13 cellular contexts compared by ENCODE assay signal in genomic region chr2:20592106-20593071, GRCh38. TPM values are rescaled to one million over a fixed set of nuclear protein-coding genes. Genes with fewer than 3 reads are reported as not detected.
DNase-seq lines count a peak whose midpoint lies in the region; ATAC-seq and TF ChIP-seq lines count a peak whose summit lies in the region.
"Had no signal": no experiment of that assay in that cellular context is flagged by ENCODE, and none has a peak within 500 bp of the region (broad histone marks: within the 10 kb centered on the region; RNA-seq: fewer than 3 reads in every experiment).

No MANE protein-coding gene starts in this region.

- no peak for ATAC-seq in left ventricle myocardium superior
- ATAC-seq in lower lobe of right lung, result no peak
- no peak for ATAC-seq in HG02938 (IDR thresholded peaks at IDR 0.05; ENCODE audit: unreplicated experiment)

- DNase-seq in cardiac septum (ENCODE audit: low spot score) (peak; percentile 63), left ventricle myocardium superior (no peak), adrenal gland (peak in 4 of 7 donors; percentile 7 to 51 (median 9)), lower lobe of right lung (peak; percentile 59), vagina (ENCODE audit: extremely low spot score in 2 of 2) (no peak), NCI-H1694 treated with DMSO at 0.1 percent for 48 hours (lab: John Stamatoyannopoulos, UW) (no peak), ecto neural progenitor cell (ENCODE audit: low spot score) (no peak)
- DNase-seq: activated CD4-positive, alpha-beta T cell treated with anti-CD3 and anti-CD28 coated beads for 48 hours; amniotic stem cell; NCI-H2081; nucleus accumbens had no signal

- TF ChIP-seq CTCF in adrenal gland (IDR thresholded peaks at IDR 0.05) (no peak), lower lobe of right lung (IDR thresholded peaks at IDR 0.05) (peak; percentile 15), vagina (IDR thresholded peaks at IDR 0.05) (no peak)

- H3K4me1 ChIP-seq in adrenal gland (replicated peaks in 1 of 2), result peaks cover 30 to 48% of the 10 kb centered on the region in 2 donors
- H3K4me1 ChIP-seq in lower lobe of right lung, result peaks cover 66% of the 10 kb centered on the region
- H3K4me1 ChIP-seq in vagina, result peaks cover 53% of the 10 kb centered on the region

- H3K27ac ChIP-seq in adrenal gland, result peak overlapping the region in 4 of 5 donors; percentile 24 to 87 (median 74)
- peak overlapping the region; percentile 83 for H3K27ac ChIP-seq in lower lobe of right lung
- H3K27ac ChIP-seq in vagina, result peak overlapping the region; percentile 86

- 81 to 88% (median 86%) methylated on average over 20 to 22 of the region's 22 CpGs for WGBS in adrenal gland, 4 donors

- no peak for TF ChIP-seq POLR2A in adrenal gland (IDR thresholded peaks at IDR 0.05)
- no peak for TF ChIP-seq POLR2A in vagina (IDR thresholded peaks at IDR 0.05)

- H3K27me3 ChIP-seq in adrenal gland (no peaks in the 10 kb centered on the region), lower lobe of right lung (ENCODE audit: low read depth) (no peaks in the 10 kb centered on the region), vagina (no peaks in the 10 kb centered on the region)
- H3K27me3 ChIP-seq: SJSA1 had no signal

- H3K9me3 ChIP-seq in adrenal gland (replicated peaks in 1 of 3) (no peaks in the 10 kb centered on the region), lower lobe of right lung (no peaks in the 10 kb centered on the region), vagina (no peaks in the 10 kb centered on the region)
- H3K9me3 ChIP-seq: SJSA1 had no signal

- intact Hi-C loops in cardiac septum (cut with DNase I) (no loop called here), left ventricle myocardium superior (cut with micrococcal nuclease) (no loop called here), adrenal gland (cut with DNase I) (no loop called here), lower lobe of right lung (cut with DNase I) (no loop called here), vagina (cut with DNase I) (no loop called here)

- H3K4me3 ChIP-seq in adrenal gland, result no peak overlapping the region
- no peak overlapping the region for H3K4me3 ChIP-seq in lower lobe of right lung
- no peak overlapping the region for H3K4me3 ChIP-seq in vagina
- H3K4me3 ChIP-seq: SJSA1 had no signal

- H3K36me3 ChIP-seq in adrenal gland (replicated peaks in 1 of 2) (no peaks in the 10 kb centered on the region), lower lobe of right lung (no peaks in the 10 kb centered on the region), vagina (no peaks in the 10 kb centered on the region)

RNA-seq across cellular contexts. Expression of gene HS1BP3, which starts 58.5 kb away (rescaled TPM):
- total RNA-seq in cardiac septum (15.6 TPM), left ventricle myocardium superior (20.2 TPM), adrenal gland (10 to 100 TPM; 33.0 to 50.1 (median 42.9) TPM), lower lobe of right lung (39.9 TPM), vagina (23.1 TPM)
- 10 to 100 TPM; 23.7 to 44.2 (median 29.2) TPM for polyA plus RNA-seq in adrenal gland

Comparison
In these comparisons a context has a peak if more than half of its experiments do, and no peak if none do; other contexts are left out.
1. DNase-seq: peak in cardiac septum (single experiment), adrenal gland (4 of 7) and lower lobe of right lung (single experiment); none in left ventricle myocardium superior (single experiment), vagina (0 of 2), NCI-H1694 treated with DMSO at 0.1 percent for 48 hours (single experiment) and ecto neural progenitor cell (single experiment).
2. Peak in every context shown above with its lines, with median percentiles within 50 percentile points of each other: H3K27ac ChIP-seq.